Comparison of ENCODE assay signal across 29 cellular contexts in the genomic region with DNA sequence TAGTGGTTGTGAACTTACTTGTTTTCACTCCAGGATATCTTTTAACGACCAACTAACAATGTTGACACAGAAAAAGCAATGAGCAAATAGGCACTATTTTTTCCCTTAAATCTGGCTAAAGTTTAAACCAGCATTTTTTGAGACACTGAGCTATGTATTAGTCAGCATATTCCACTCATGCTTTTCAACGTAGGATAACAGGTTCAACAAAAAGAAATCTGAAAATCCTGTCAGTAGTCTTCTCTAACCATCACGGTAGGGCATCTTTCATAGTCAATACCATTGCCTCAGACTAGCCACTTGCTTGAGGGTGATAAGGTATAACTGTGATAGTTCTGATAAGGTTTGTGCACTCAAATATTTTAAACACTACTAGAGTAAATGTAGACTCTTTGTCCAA.
"Had no signal": no experiment of that assay in that cellular context is flagged by ENCODE, and none has a peak within 500 bp of the region (broad histone marks: within the 10 kb centered on the region; RNA-seq: fewer than 3 reads in every experiment).

No MANE protein-coding gene starts in this region.

- H3K79me2 ChIP-seq: parathyroid adenoma had no signal

- H3K4me1 ChIP-seq: neural progenitor cell, parathyroid adenoma, psoas muscle, spleen, suprapubic skin, testis, tibial artery, transverse colon, upper lobe of left lung, vagina had no signal

- H3K27me3 ChIP-seq: neural progenitor cell, ovary, spleen, suprapubic skin, testis, tibial artery, transverse colon, upper lobe of left lung, vagina had no signal

- H2AFZ ChIP-seq: neural progenitor cell, parathyroid adenoma had no signal

- DNase-seq: natural killer cell; occipital lobe; ovary; posterior cingulate gyrus; psoas muscle; right cardiac atrium; spleen; stimulated activated CD4-positive, alpha-beta T cell treated with anti-CD3 and anti-CD28 coated beads, Interleukin-12 subunit alpha, Interleukin-12 subunit beta, amount 100 ng/mL, for 4 hours; stimulated activated CD4-positive, alpha-beta T cell treated with anti-CD3 and anti-CD28 coated beads, Interleukin-1b, Interleukin-23, amount 100 ng/mL, for 48 hours; stimulated activated CD4-positive, alpha-beta T cell treated with anti-CD3 and anti-CD28 coated beads, Interleukin-4, amount 100 ng/mL, for 1 hour; stimulated activated CD4-positive, alpha-beta T cell treated with anti-CD3 and anti-CD28 coated beads, Interleukin-4, amount 100 ng/mL, for 4 hours; stimulated activated CD8-positive, alpha-beta memory T cell treated with anti-CD3 and anti-CD28 coated beads, Interleukin-4, amount 100 ng/mL, for 48 hours; stimulated activated naive CD4-positive, alpha-beta T cell; stimulated activated naive CD8-positive, alpha-beta T cell treated with anti-CD3 and anti-CD28 coated beads, Interleukin-15, amount 100 ng/mL, for 72 hours; stimulated activated naive CD8-positive, alpha-beta T cell treated with anti-CD3 and anti-CD28 coated beads, Interleukin-15, Interleukin-2, amounts not matched to agents 100 U/mL and 50 U/mL, for 24 hours; substantia nigra; testis; tibial artery; transverse colon; upper lobe of left lung had no signal

- H3K9me3 ChIP-seq: ovary, psoas muscle, suprapubic skin, testis, tibial artery, transverse colon, upper lobe of left lung, vagina had no signal

- ATAC-seq: natural killer cell; psoas muscle; right cardiac atrium; sciatic nerve; stimulated activated memory B cell treated with anti-CD40 and anti-IgM and Interleukin-4, amounts not matched to agents 10 μg/mL and 1 μg/mL and 100 μg/mL, for 72 hours; stimulated activated naive CD8-positive, alpha-beta T cell treated with anti-CD3 and anti-CD28 coated beads, Interleukin-15, amount 100 ng/mL, for 72 hours; stimulated activated naive CD8-positive, alpha-beta T cell treated with anti-CD3 and anti-CD28 coated beads, Interleukin-15, Interleukin-2, amounts not matched to agents 100 U/mL and 50 U/mL, for 24 hours had no signal

- FAIRE-seq: urothelium cell line had no signal

- H3K4me3 ChIP-seq: neural progenitor cell, ovary, psoas muscle, skin epidermis, smooth muscle cell, spleen, suprapubic skin, testis, tibial artery, transverse colon, upper lobe of left lung, vagina had no signal

- H3K36me3 ChIP-seq: neural progenitor cell, ovary, spleen, suprapubic skin, tibial artery, transverse colon, upper lobe of left lung, vagina had no signal

- H3K27ac ChIP-seq: neural progenitor cell, ovary, parathyroid adenoma, psoas muscle, skin epidermis, spleen, suprapubic skin, testis, tibial artery, transverse colon, upper lobe of left lung, vagina had no signal

- H3K9ac ChIP-seq: neural progenitor cell, parathyroid adenoma had no signal

- H3K4me2 ChIP-seq: neural progenitor cell, smooth muscle cell had no signal
